9 cellular contexts compared by ENCODE assay signal in genomic region chr2:143140864-143141637, GRCh38. TPM values are rescaled to one million over a fixed set of nuclear protein-coding genes. Genes with fewer than 3 reads are reported as not detected.
DNase-seq lines count a peak whose midpoint lies in the region; ATAC-seq and TF ChIP-seq lines count a peak whose summit lies in the region.
"Had no signal": no experiment of that assay in that cellular context is flagged by ENCODE, and none has a peak within 500 bp of the region (broad histone marks: within the 10 kb centered on the region; RNA-seq: fewer than 3 reads in every experiment).

No MANE protein-coding gene starts in this region.

- no peaks in the 10 kb centered on the region for H3K9me3 ChIP-seq in CD4-positive, CD25-positive, alpha-beta regulatory T cell (ENCODE audit: control insufficient read depth in 2 of 2, low read length in 2 of 2)
- no peaks in the 10 kb centered on the region for H3K9me3 ChIP-seq in SU-DHL-6 (ENCODE audit: insufficient read depth, low read length)
- no peaks in the 10 kb centered on the region for H3K9me3 ChIP-seq in MG63

- H3K9me2 ChIP-seq in SU-DHL-6 (replicated peaks; ENCODE audit: insufficient read depth, low read length): no peaks in the 10 kb centered on the region

- H3K4me3 ChIP-seq in CD4-positive, CD25-positive, alpha-beta regulatory T cell (ENCODE audit: low read depth, low read length): peak overlapping the region; percentile 83
- H3K4me3 ChIP-seq in SU-DHL-6 (ENCODE audit: insufficient read depth, low read length, poor library complexity, severe bottlenecking) (peak overlapping the region; percentile 23), MG63 (no peak overlapping the region)

- H3K36me3 ChIP-seq in CD4-positive, CD25-positive, alpha-beta regulatory T cell (ENCODE audit: control insufficient read depth, insufficient read depth, low read length): peaks cover 6% of the 10 kb centered on the region
- H3K36me3 ChIP-seq in SU-DHL-6 (ENCODE audit: low read length) (peaks cover 6% of the 10 kb centered on the region; the same call in 1 of the 2 replicates), MG63 (no peaks in the 10 kb centered on the region)

- H3K36me3 Mint-ChIP-seq in CD4-positive, CD25-positive, alpha-beta regulatory T cell: peaks cover 36% of the 10 kb centered on the region

- H3K79me2 ChIP-seq in SU-DHL-6 (ENCODE audit: insufficient read depth, low read length): peaks cover 96% of the 10 kb centered on the region

- peaks cover 72 to 96% (median 85%) of the 10 kb centered on the region in 4 donors for H3K4me1 Mint-ChIP-seq in CD4-positive, CD25-positive, alpha-beta regulatory T cell

- peak overlapping the region; percentile 38 for H3K9ac ChIP-seq in SU-DHL-6 (ENCODE audit: low read length)

- H3K27me3 ChIP-seq in CD4-positive, CD25-positive, alpha-beta regulatory T cell (ENCODE audit: control insufficient read depth, insufficient read depth, low read length): no peaks in the 10 kb centered on the region
- no peaks in the 10 kb centered on the region for H3K27me3 ChIP-seq in SU-DHL-6 (ENCODE audit: low read length)
- 0 out of 2 replicates have a peak, but pooled peaks cover 3% of the 10 kb centered on the region for H3K27me3 ChIP-seq in MG63

- no peak for DNase-seq in CD4-positive, CD25-positive, alpha-beta regulatory T cell
- DNase-seq in central memory CD4-positive, alpha-beta T cell: no peak
- no peak for DNase-seq in activated CD8-positive, alpha-beta memory T cell treated with anti-CD3 and anti-CD28 coated beads, Interleukin-2, amount 50 U/mL, for 48 hours
- DNase-seq in SK-N-DZ (ENCODE audit: low spot score): no peak
- no peak for DNase-seq in MG63
- DNase-seq: DMS79 treated with DMSO at 0.1 percent for 48 hours had no signal

- 0 out of 2 replicates have a peak, but pooled peaks cover 6% of the 10 kb centered on the region for H3F3A ChIP-seq in SU-DHL-6 (ENCODE audit: insufficient read depth)

- H3K4me1 ChIP-seq in CD4-positive, CD25-positive, alpha-beta regulatory T cell (ENCODE audit: control insufficient read depth, insufficient read depth, low read length, poor library complexity, severe bottlenecking): peaks cover 81% of the 10 kb centered on the region

- no peaks in the 10 kb centered on the region for H3K27me3 Mint-ChIP-seq in CD4-positive, CD25-positive, alpha-beta regulatory T cell

- peak overlapping the region; percentile 63 for H3K4me2 ChIP-seq in SU-DHL-6 (ENCODE audit: low read depth, low read length, poor library complexity, severe bottlenecking)

- no peaks in the 10 kb centered on the region; the same call in 1 of the 2 replicates for H4K20me1 ChIP-seq in SU-DHL-6 (ENCODE audit: low read depth, low read length)

- ATAC-seq in CD4-positive, CD25-positive, alpha-beta regulatory T cell (ENCODE audit: low read depth in 2 of 2): peak in 1 of 2 donors; percentile 6
- ATAC-seq in GM19328 (IDR thresholded peaks at IDR 0.05; ENCODE audit: unreplicated experiment) (peak; percentile 84), HG03097 (IDR thresholded peaks at IDR 0.05; ENCODE audit: low FRiP score, unreplicated experiment) (peak; percentile 70)

- peak overlapping the region; percentile 66 to 93 (median 81) for H3K4me3 Mint-ChIP-seq in CD4-positive, CD25-positive, alpha-beta regulatory T cell

- peak overlapping the region; percentile 86 to 98 (median 88) for H3K27ac Mint-ChIP-seq in CD4-positive, CD25-positive, alpha-beta regulatory T cell

- no peak for TF ChIP-seq CTCF in SU-DHL-6 (IDR thresholded peaks at IDR 0.05; ENCODE audit: insufficient read depth, low read length, poor library complexity, severe bottlenecking)

- H3K27ac ChIP-seq in CD4-positive, CD25-positive, alpha-beta regulatory T cell (ENCODE audit: insufficient read depth, low read length, poor library complexity, severe bottlenecking): peak overlapping the region; percentile 70
- H3K27ac ChIP-seq in SU-DHL-6 (ENCODE audit: low read depth, low read length): peak overlapping the region; percentile 53

- H3K9me3 Mint-ChIP-seq in CD4-positive, CD25-positive, alpha-beta regulatory T cell: no peaks in the 10 kb centered on the region

- H2AFZ ChIP-seq in SU-DHL-6 (ENCODE audit: low read depth, low read length, severe bottlenecking): no peak overlapping the region

RNA-seq across cellular contexts. Expression of gene ARHGAP15, which starts 11.8 kb away (rescaled TPM):
- total RNA-seq in CD4-positive, CD25-positive, alpha-beta regulatory T cell: 261 TPM
- polyA plus RNA-seq in CD4-positive, CD25-positive, alpha-beta regulatory T cell: 100 to 1,000 TPM; 242 to 285 (median 260) TPM
- polyA plus RNA-seq in SK-N-DZ (2014; cell fraction: cytosol; rRNA removed): not detected in 2 replicates
- not detected in 2 replicates for polyA plus RNA-seq in SK-N-DZ (2014; cell fraction: nucleus; rRNA removed)
- total RNA-seq in MG63 (2014; rRNA removed; shearing (Covaris generic); ENCODE audit: low replicate concordance): not detected in 2 replicates

Comparison
In these comparisons a context has a peak if more than half of its experiments do, and no peak if none do; other contexts are left out.
1. RNA of gene ARHGAP15, which starts 11.8 kb away (total RNA-seq): 261 TPM in CD4-positive, CD25-positive, alpha-beta regulatory T cell (single experiment); not detected in MG63; every median in the first group is over 100 times any median in the second.